In genomic region chr19:47485210-47485609, GRCh38 we compare ENCODE assay signal across 10 cellular contexts. TPM values are rescaled to one million over a fixed set of nuclear protein-coding genes. Genes with fewer than 3 reads are reported as not detected.
A peak's percentile ranks its signal among the peaks of the same experiment; 100 is the strongest.
DNase-seq lines count a peak whose midpoint lies in the region; ATAC-seq and TF ChIP-seq lines count a peak whose summit lies in the region.
"Had no signal": no experiment of that assay in that cellular context is flagged by ENCODE, and none has a peak within 500 bp of the region (broad histone marks: within the 10 kb centered on the region; RNA-seq: fewer than 3 reads in every experiment).

No MANE protein-coding gene starts in this region.

- TF ChIP-seq POLR2A in esophagus muscularis mucosa (IDR thresholded peaks at IDR 0.05; ENCODE audit: low read depth) = no peak
- no peak for TF ChIP-seq POLR2A in stomach (IDR thresholded peaks at IDR 0.05)

- no peak for DNase-seq in activated T-cell treated with anti-CD3 and anti-CD28 coated beads, Interleukin-2, amount 50 U/mL, for 72 hours
- DNase-seq in activated T-cell treated with anti-CD3 and anti-CD28 coated beads for 4 hours (no peak), esophagus muscularis mucosa (ENCODE audit: extremely low spot score) (no peak), stomach (no peak), T1000 (lab: John Stamatoyannopoulos, UW) (no peak), sciatic nerve (ENCODE audit: low spot score) (no peak)
- DNase-seq: uterus had no signal

- no peak for TF ChIP-seq CTCF in esophagus muscularis mucosa (IDR thresholded peaks at IDR 0.05)
- no peak for TF ChIP-seq CTCF in stomach (IDR thresholded peaks at IDR 0.05)

- no peaks in the 10 kb centered on the region for H3K9me3 Mint-ChIP-seq in activated T-cell treated with anti-CD3 and anti-CD28 coated beads, Interleukin-2, amount 50 U/mL, for 72 hours
- no peaks in the 10 kb centered on the region for H3K9me3 Mint-ChIP-seq in T-helper 1 cell treated with Interleukin-12 subunit alpha and Interleukin-12 subunit beta and Interleukin-4 antibody, amounts not matched to agents 30 μg/mL and 1 μg/mL, for 36 hours

- H3K9me3 ChIP-seq in esophagus muscularis mucosa = no peaks in the 10 kb centered on the region
- no peaks in the 10 kb centered on the region for H3K9me3 ChIP-seq in stomach
- H3K9me3 ChIP-seq: uterus had no signal

- intact Hi-C loops in esophagus muscularis mucosa (cut with DNase I) (no loop called here), stomach (cut with DNase I; ENCODE audit: low total_unique reads) (no loop called here), sciatic nerve (cut with DNase I) (no loop called here)

- H3K27ac ChIP-seq in esophagus muscularis mucosa (replicated peaks in 1 of 4) (peak overlapping the region; percentile 85 to 90 (median 89)), stomach (peak overlapping the region in 4 of 5 donors; percentile 93 to 96 (median 95))

- peak overlapping the region; percentile 96 to 100 for H3K4me3 Mint-ChIP-seq in activated T-cell treated with anti-CD3 and anti-CD28 coated beads, Interleukin-2, amount 50 U/mL, for 72 hours
- peak overlapping the region; percentile 98 for H3K4me3 Mint-ChIP-seq in T-helper 1 cell treated with Interleukin-12 subunit alpha and Interleukin-12 subunit beta and Interleukin-4 antibody, amounts not matched to agents 30 μg/mL and 1 μg/mL, for 36 hours

- no peaks in the 10 kb centered on the region for H3K27me3 Mint-ChIP-seq in activated T-cell treated with anti-CD3 and anti-CD28 coated beads, Interleukin-2, amount 50 U/mL, for 72 hours (ENCODE audit: low read depth)
- H3K27me3 Mint-ChIP-seq in T-helper 1 cell treated with Interleukin-12 subunit alpha and Interleukin-12 subunit beta and Interleukin-4 antibody, amounts not matched to agents 30 μg/mL and 1 μg/mL, for 36 hours (ENCODE audit: low read depth) = no peaks in the 10 kb centered on the region

- WGBS in esophagus muscularis mucosa = 87% methylated on average over 5 of the region's 6 CpGs
- 83 to 90% (median 84%) methylated on average over 6 of the region's 6 CpGs for WGBS in stomach, 5 donors

- H3K36me3 Mint-ChIP-seq in activated T-cell treated with anti-CD3 and anti-CD28 coated beads, Interleukin-2, amount 50 U/mL, for 72 hours (ENCODE audit: insufficient read depth in 2 of 2) = peaks cover 2 to 8% of the 10 kb centered on the region in 2 donors
- peaks cover 15% of the 10 kb centered on the region for H3K36me3 Mint-ChIP-seq in T-helper 1 cell treated with Interleukin-12 subunit alpha and Interleukin-12 subunit beta and Interleukin-4 antibody, amounts not matched to agents 30 μg/mL and 1 μg/mL, for 36 hours (ENCODE audit: low read depth)

- H3K36me3 ChIP-seq in esophagus muscularis mucosa (peaks cover 14 to 51% (median 39%) of the 10 kb centered on the region in 4 donors), stomach (peaks cover 23 to 43% (median 41%) of the 10 kb centered on the region in 4 donors)
- H3K36me3 ChIP-seq: uterus had no signal

- H3K4me1 ChIP-seq in esophagus muscularis mucosa (peaks cover 10 to 23% (median 19%) of the 10 kb centered on the region in 4 donors), stomach (peaks cover 16 to 27% (median 21%) of the 10 kb centered on the region in 4 donors)
- H3K4me1 ChIP-seq: uterus had no signal

- H3K4me1 Mint-ChIP-seq in activated T-cell treated with anti-CD3 and anti-CD28 coated beads, Interleukin-2, amount 50 U/mL, for 72 hours (ENCODE audit: low read depth) = peaks cover 41% of the 10 kb centered on the region
- peaks cover 21% of the 10 kb centered on the region for H3K4me1 Mint-ChIP-seq in T-helper 1 cell treated with Interleukin-12 subunit alpha and Interleukin-12 subunit beta and Interleukin-4 antibody, amounts not matched to agents 30 μg/mL and 1 μg/mL, for 36 hours (ENCODE audit: low read depth)

- no peak for ATAC-seq in activated T-cell treated with anti-CD3 and anti-CD28 coated beads, Interleukin-2, amount 50 U/mL, for 72 hours (replicated peaks in 1 of 2)
- no peak for ATAC-seq in sciatic nerve
- no peak for ATAC-seq in GM21576 (IDR thresholded peaks at IDR 0.05; ENCODE audit: unreplicated experiment)

- H3K27me3 ChIP-seq in esophagus muscularis mucosa (peaks cover 0 to under 1% (median 0%) of the 10 kb centered on the region in 4 donors), stomach (peaks cover 0 to under 1% (median 0%) of the 10 kb centered on the region in 3 donors)
- H3K27me3 ChIP-seq: uterus had no signal

- H3K4me3 ChIP-seq in esophagus muscularis mucosa (no peak overlapping the region), stomach (peak overlapping the region in 2 of 4 donors; percentile 60 to 63)

- TF ChIP-seq EP300 in esophagus muscularis mucosa (IDR thresholded peaks at IDR 0.05) = no peak
- TF ChIP-seq EP300 in stomach (IDR thresholded peaks at IDR 0.05) = no peak

- peak overlapping the region; percentile 100 for H3K27ac Mint-ChIP-seq in activated T-cell treated with anti-CD3 and anti-CD28 coated beads, Interleukin-2, amount 50 U/mL, for 72 hours
- H3K27ac Mint-ChIP-seq in T-helper 1 cell treated with Interleukin-12 subunit alpha and Interleukin-12 subunit beta and Interleukin-4 antibody, amounts not matched to agents 30 μg/mL and 1 μg/mL, for 36 hours = peak overlapping the region; percentile 98

RNA-seq across cellular contexts. Expression of gene KPTN, which starts 1.2 kb away (rescaled TPM):
- 10 to 100 TPM in 1 of 2 donors, 1 to 10 TPM in 1; 7.2 to 10.5 TPM for total RNA-seq in activated T-cell treated with anti-CD3 and anti-CD28 coated beads, Interleukin-2, amount 50 U/mL, for 72 hours
- total RNA-seq in esophagus muscularis mucosa (1 to 10 TPM; 2.3 to 9.4 (median 5.2) TPM), stomach (10 to 100 TPM in 3 of 5 donors, 1 to 10 TPM in 2; 3.2 to 28.0 (median 18.3) TPM), sciatic nerve (6.3 TPM)
- polyA plus RNA-seq in stomach = 10 to 100 TPM in 2 of 3 donors, 1 to 10 TPM in 1; 6.4 to 23.4 (median 21.5) TPM

RNA-seq across cellular contexts. Expression of gene SLC8A2, which starts 13.5 kb away (rescaled TPM):
- under 1 TPM; 0.17 to 0.97 TPM for total RNA-seq in activated T-cell treated with anti-CD3 and anti-CD28 coated beads, Interleukin-2, amount 50 U/mL, for 72 hours
- total RNA-seq in esophagus muscularis mucosa (10 to 100 TPM in 2 of 4 donors, 1 to 10 TPM in 2; 6.2 to 18.7 (median 10.4) TPM), stomach (10 to 100 TPM in 1 of 5 donors, 1 to 10 TPM in 3, under 1 TPM in 1; 0.73 to 17.9 (median 6.4) TPM), sciatic nerve (not detected)
- polyA plus RNA-seq in stomach = under 1 TPM; 0.12 to 0.60 (median 0.46) TPM
- total RNA-seq: T-helper 1 cell treated with Interleukin-12 subunit alpha and Interleukin-12 subunit beta and Interleukin-4 antibody, amounts not matched to agents 30 ng/mL and 1 ng/mL, for 36 hours had no signal

RNA-seq across cellular contexts. Expression of gene NAPA, which starts 29.7 kb away (rescaled TPM):
- 10 to 100 TPM; 64.4 to 71.5 TPM for total RNA-seq in activated T-cell treated with anti-CD3 and anti-CD28 coated beads, Interleukin-2, amount 50 U/mL, for 72 hours
- total RNA-seq in esophagus muscularis mucosa (100 to 1,000 TPM; 109 to 164 (median 148) TPM), stomach (100 to 1,000 TPM in 3 of 5 donors, 10 to 100 TPM in 2; 46.1 to 170 (median 139) TPM), sciatic nerve (91.7 TPM)
- polyA plus RNA-seq in stomach = 100 to 1,000 TPM in 2 of 3 donors, 10 to 100 TPM in 1; 91.1 to 107 (median 105) TPM
